Comparison of ENCODE assay signal across 10 cellular contexts in the genomic region with DNA sequence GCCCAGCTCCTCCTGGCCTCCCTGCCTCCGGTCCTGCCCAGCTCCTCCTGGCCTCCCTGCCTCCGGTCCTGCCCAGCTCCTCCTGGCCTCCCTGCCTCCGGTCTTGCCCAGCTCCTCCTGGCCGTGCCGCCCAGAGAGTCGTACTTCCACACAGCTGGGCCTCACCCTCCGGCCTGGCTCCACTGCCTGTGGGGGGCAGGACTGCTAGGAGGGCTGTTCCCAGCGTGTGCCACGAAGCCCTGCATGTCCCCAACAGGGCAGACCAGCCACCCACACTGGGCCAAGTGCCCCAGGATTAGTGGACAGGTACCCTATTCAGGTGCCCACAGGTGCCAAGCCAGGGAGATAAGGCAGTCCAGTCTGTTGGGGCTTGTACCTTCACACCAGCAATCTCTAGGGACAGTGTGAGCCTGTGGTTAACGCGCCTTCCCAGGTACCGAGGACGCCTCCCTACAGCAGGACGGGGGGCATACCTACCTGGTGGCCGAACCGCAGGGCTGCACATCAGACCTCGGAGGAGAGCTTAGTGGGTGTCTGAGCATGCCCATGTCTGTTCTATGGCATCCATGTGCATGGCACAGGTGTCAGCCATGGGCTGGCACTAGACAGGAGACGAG.
"Had no signal": no experiment of that assay in that cellular context is flagged by ENCODE, and none has a peak within 500 bp of the region (broad histone marks: within the 10 kb centered on the region; RNA-seq: fewer than 3 reads in every experiment).

No MANE protein-coding gene starts in this region.

- H3K9me3 ChIP-seq: SJCRH30, tibial nerve had no signal

- ATAC-seq: activated CD4-positive, CD25-positive, alpha-beta regulatory T cell treated with anti-CD3 and anti-CD28 coated beads, Interleukin-2, amount 50 U/mL, for 24 hours; activated naive CD4-positive, alpha-beta T cell treated with anti-CD3 and anti-CD28 coated beads, Interleukin-2, amount 50 U/mL, for 72 hours; natural killer cell treated with Interleukin-12 subunit alpha and Interleukin-12 subunit beta and Interleukin-15 and Interleukin-18, amount 100 ng/mL, for 72 hours had no signal

- FAIRE-seq: endometrium, frontal cortex, small intestine had no signal

- DNase-seq: amygdala, kidney glomerular epithelial cell, SJCRH30, small intestine had no signal

- H3K27me3 ChIP-seq: SJCRH30, tibial nerve had no signal

- H3K27ac ChIP-seq: SJCRH30 had no signal

- H3K4me3 ChIP-seq: SJCRH30, tibial nerve had no signal
